Comparison of ENCODE assay signal across 24 cellular contexts in the genomic region with DNA sequence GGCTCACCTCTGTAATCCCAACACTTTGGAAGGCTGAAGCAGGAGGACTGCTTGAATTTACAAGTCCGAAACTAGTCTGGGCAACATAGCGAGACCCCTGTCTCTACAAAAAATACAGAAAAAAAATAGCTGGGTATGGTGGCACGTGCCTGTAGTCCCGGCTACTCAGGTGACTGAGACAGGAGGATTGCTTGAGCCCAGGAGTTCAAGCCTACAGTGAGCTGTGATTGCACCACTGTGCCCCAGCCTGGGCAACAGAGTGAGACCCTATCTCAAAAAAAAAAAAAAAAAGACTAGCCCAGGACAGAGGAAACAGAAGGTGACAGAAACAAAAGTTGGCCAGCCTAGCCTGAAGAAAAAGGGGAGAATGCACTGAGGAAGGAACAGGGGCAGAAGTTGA. TPM values are rescaled to one million over a fixed set of nuclear protein-coding genes. Genes with fewer than 3 reads are reported as not detected.
"Had no signal": no experiment of that assay in that cellular context is flagged by ENCODE, and none has a peak within 500 bp of the region (broad histone marks: within the 10 kb centered on the region; RNA-seq: fewer than 3 reads in every experiment).

No MANE protein-coding gene starts in this region.

- H3K9me3 Mint-ChIP-seq: activated naive CD8-positive, alpha-beta T cell treated with anti-CD3 and anti-CD28 coated beads, Interleukin-2, amount 50 U/mL, for 24 hours; naive thymus-derived CD8-positive, alpha-beta T cell; T-helper 2 cell treated with Interferon-gamma antibody and Interleukin-4, amounts not matched to agents 5 μg/mL and 100 μg/mL, for 36 hours had no signal

- DNase-seq: activated CD4-positive, alpha-beta T cell treated with anti-CD3 and anti-CD28 coated beads for 1 hour; activated naive CD4-positive, alpha-beta T cell treated with Interleukin-2 at 50 U/mL for 16 hours; activated naive CD8-positive, alpha-beta T cell treated with anti-CD3 and anti-CD28 coated beads, Interleukin-2, amount 50 U/mL, for 24 hours; activated T-cell treated with anti-CD3 and anti-CD28 coated beads, Interleukin-2, amount 50 U/mL, for 48 hours; dermis blood vessel endothelial cell; effector CD8-positive, alpha-beta T cell; foreskin keratinocyte; naive thymus-derived CD8-positive, alpha-beta T cell; retina; stimulated activated CD4-positive, alpha-beta T cell treated with anti-CD3 and anti-CD28 coated beads, Interleukin-2, amount 100 ng/mL, for 48 hours; stimulated activated CD8-positive, alpha-beta memory T cell treated with anti-CD3 and anti-CD28 coated beads, Interleukin-4, amount 100 ng/mL, for 48 hours; stimulated activated naive CD8-positive, alpha-beta T cell treated with anti-CD3 and anti-CD28 coated beads, Interleukin-15, Interleukin-2, amounts not matched to agents 100 U/mL and 50 U/mL, for 24 hours; upper lobe of left lung; WERI-Rb-1 had no signal

- H3K27me3 Mint-ChIP-seq: activated naive CD8-positive, alpha-beta T cell treated with anti-CD3 and anti-CD28 coated beads, Interleukin-2, amount 50 U/mL, for 24 hours; progenitor cell of endocrine pancreas had no signal

- ATAC-seq: activated naive CD8-positive, alpha-beta T cell treated with anti-CD3 and anti-CD28 coated beads, Interleukin-2, amount 50 U/mL, for 24 hours; foreskin keratinocyte; naive thymus-derived CD8-positive, alpha-beta T cell; stimulated activated naive CD8-positive, alpha-beta T cell treated with anti-CD3 and anti-CD28 coated beads, Interleukin-15, Interleukin-2, amounts not matched to agents 100 U/mL and 50 U/mL, for 24 hours had no signal

- H3K27ac Mint-ChIP-seq: progenitor cell of endocrine pancreas; T-helper 2 cell treated with Interferon-gamma antibody and Interleukin-4, amounts not matched to agents 5 μg/mL and 100 μg/mL, for 36 hours had no signal

- H3K4me3 Mint-ChIP-seq: activated naive CD8-positive, alpha-beta T cell treated with anti-CD3 and anti-CD28 coated beads, Interleukin-2, amount 50 U/mL, for 24 hours; T-helper 2 cell treated with Interferon-gamma antibody and Interleukin-4, amounts not matched to agents 5 μg/mL and 100 μg/mL, for 36 hours had no signal

RNA-seq across cellular contexts. Expression of a gene that starts 21.2 kb away (rescaled TPM):
- total RNA-seq: dermis blood vessel endothelial cell, glomerular endothelial cell had no signal

RNA-seq across cellular contexts. Expression of a gene that starts 35.3 kb away (rescaled TPM):
- total RNA-seq: dermis blood vessel endothelial cell; foreskin keratinocyte; glomerular endothelial cell; kidney epithelial cell; left lobe of liver; lung; naive thymus-derived CD8-positive, alpha-beta T cell; osteocyte; progenitor cell of endocrine pancreas; subcutaneous adipose tissue; upper lobe of left lung had no signal
- polyA plus RNA-seq: esophagus; foreskin keratinocyte; lung; naive thymus-derived CD8-positive, alpha-beta T cell; thymus had no signal
